Comparison of ENCODE assay signal across 1 cellular context in the genomic region with DNA sequence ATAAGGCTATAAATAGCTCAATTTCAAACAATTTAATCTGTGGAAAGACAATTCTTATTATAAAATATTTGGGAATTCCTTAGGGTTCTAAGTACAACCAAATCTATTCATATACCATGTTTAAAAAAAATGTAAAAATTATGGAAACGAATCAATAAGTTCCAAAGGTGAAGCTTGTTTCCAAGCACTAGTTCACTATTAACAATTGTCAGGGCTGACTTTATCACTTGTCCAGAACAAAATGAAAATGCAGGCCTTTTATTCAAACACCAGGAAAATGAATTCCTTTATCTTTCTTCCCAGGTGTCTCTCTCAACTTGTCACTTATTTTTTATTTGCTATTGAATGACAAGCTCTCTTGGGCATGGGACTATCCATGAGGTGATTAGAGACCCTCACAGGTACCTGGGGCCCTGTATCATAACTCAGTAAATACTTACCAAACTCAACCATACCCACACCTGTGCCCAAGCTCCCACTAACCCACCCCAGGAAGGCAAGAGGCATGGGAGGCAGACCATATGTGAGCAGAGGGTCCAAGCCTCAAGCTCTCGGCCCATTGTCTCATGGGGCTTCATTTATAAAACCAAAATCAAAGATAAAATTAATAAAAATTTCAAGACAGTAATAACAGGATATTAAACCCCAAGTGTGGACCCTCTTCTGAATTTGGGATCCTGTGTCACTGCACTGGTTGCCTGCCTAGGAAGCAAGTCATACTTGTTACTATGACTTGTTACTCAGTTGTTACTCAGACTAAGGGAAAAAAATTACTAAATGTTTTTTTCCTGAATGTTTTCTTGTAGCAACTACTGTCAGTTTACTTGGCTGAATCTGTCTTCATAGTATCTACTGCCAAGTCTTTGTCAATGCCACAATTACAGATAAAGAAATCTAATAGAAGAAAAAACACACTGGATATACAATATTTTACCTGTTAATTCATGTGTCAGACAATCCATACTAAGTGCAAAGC.
TF ChIP-seq lines count a peak whose summit lies in the region.

No MANE protein-coding gene starts in this region.

TF ChIP-seq in GM23338, 12 proteins besides CTCF, POLR2A, EP300 and RAD21:
- TF ChIP-seq, protein P1, sequence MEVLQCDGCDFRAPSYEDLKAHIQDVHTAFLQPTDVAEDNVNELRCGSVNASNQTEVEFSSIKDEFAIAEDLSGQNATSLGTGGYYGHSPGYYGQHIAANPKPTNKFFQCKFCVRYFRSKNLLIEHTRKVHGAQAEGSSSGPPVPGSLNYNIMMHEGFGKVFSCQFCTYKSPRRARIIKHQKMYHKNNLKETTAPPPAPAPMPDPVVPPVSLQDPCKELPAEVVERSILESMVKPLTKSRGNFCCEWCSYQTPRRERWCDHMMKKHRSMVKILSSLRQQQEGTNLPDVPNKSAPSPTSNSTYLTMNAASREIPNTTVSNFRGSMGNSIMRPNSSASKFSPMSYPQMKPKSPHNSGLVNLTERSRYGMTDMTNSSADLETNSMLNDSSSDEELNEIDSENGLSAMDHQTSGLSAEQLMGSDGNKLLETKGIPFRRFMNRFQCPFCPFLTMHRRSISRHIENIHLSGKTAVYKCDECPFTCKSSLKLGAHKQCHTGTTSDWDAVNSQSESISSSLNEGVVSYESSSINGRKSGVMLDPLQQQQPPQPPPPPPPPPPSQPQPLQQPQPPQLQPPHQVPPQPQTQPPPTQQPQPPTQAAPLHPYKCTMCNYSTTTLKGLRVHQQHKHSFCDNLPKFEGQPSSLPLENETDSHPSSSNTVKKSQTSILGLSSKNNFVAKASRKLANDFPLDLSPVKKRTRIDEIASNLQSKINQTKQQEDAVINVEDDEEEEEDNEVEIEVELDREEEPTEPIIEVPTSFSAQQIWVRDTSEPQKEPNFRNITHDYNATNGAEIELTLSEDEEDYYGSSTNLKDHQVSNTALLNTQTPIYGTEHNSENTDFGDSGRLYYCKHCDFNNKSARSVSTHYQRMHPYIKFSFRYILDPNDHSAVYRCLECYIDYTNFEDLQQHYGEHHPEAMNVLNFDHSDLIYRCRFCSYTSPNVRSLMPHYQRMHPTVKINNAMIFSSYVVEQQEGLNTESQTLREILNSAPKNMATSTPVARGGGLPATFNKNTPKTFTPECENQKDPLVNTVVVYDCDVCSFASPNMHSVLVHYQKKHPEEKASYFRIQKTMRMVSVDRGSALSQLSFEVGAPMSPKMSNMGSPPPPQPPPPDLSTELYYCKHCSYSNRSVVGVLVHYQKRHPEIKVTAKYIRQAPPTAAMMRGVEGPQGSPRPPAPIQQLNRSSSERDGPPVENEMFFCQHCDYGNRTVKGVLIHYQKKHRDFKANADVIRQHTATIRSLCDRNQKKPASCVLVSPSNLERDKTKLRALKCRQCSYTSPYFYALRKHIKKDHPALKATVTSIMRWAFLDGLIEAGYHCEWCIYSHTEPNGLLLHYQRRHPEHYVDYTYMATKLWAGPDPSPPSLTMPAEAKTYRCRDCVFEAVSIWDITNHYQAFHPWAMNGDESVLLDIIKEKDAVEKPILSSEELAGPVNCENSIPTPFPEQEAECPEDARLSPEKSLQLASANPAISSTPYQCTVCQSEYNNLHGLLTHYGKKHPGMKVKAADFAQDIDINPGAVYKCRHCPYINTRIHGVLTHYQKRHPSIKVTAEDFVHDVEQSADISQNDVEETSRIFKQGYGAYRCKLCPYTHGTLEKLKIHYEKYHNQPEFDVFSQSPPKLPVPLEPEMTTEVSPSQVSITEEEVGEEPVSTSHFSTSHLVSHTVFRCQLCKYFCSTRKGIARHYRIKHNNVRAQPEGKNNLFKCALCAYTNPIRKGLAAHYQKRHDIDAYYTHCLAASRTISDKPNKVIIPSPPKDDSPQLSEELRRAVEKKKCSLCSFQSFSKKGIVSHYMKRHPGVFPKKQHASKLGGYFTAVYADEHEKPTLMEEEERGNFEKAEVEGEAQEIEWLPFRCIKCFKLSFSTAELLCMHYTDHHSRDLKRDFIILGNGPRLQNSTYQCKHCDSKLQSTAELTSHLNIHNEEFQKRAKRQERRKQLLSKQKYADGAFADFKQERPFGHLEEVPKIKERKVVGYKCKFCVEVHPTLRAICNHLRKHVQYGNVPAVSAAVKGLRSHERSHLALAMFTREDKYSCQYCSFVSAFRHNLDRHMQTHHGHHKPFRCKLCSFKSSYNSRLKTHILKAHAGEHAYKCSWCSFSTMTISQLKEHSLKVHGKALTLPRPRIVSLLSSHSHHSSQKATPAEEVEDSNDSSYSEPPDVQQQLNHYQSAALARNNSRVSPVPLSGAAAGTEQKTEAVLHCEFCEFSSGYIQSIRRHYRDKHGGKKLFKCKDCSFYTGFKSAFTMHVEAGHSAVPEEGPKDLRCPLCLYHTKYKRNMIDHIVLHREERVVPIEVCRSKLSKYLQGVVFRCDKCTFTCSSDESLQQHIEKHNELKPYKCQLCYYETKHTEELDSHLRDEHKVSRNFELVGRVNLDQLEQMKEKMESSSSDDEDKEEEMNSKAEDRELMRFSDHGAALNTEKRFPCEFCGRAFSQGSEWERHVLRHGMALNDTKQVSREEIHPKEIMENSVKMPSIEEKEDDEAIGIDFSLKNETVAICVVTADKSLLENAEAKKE (CRISPR knock-in tag; IDR thresholded peaks at IDR 0.05): no peak
- TF ChIP-seq CREB1 (CRISPR knock-in tag; IDR thresholded peaks at IDR 0.05; ENCODE audit: low read depth) (no peak), ETS1 (IDR thresholded peaks at IDR 0.05) (no peak), JUNB (IDR thresholded peaks at IDR 0.05; ENCODE audit: unreplicated experiment) (no peak), EZH2phosphoT487 (IDR thresholded peaks at IDR 0.05; ENCODE audit: unreplicated experiment) (no peak), EZH2 (IDR thresholded peaks at IDR 0.05; ENCODE audit: low read depth, unreplicated experiment) (no peak), POLR2AphosphoS5 (IDR thresholded peaks at IDR 0.05; ENCODE audit: low read depth) (no peak), ZNF114 (CRISPR knock-in tag; IDR thresholded peaks at IDR 0.05) (no peak), STAT1 (IDR thresholded peaks at IDR 0.05; ENCODE audit: unreplicated experiment) (no peak), NANOG (IDR thresholded peaks at IDR 0.05; ENCODE audit: borderline replicate concordance) (no peak), ZNF331 (CRISPR knock-in tag; IDR thresholded peaks at IDR 0.05; ENCODE audit: low read depth) (no peak)
- TF ChIP-seq, protein P2, sequence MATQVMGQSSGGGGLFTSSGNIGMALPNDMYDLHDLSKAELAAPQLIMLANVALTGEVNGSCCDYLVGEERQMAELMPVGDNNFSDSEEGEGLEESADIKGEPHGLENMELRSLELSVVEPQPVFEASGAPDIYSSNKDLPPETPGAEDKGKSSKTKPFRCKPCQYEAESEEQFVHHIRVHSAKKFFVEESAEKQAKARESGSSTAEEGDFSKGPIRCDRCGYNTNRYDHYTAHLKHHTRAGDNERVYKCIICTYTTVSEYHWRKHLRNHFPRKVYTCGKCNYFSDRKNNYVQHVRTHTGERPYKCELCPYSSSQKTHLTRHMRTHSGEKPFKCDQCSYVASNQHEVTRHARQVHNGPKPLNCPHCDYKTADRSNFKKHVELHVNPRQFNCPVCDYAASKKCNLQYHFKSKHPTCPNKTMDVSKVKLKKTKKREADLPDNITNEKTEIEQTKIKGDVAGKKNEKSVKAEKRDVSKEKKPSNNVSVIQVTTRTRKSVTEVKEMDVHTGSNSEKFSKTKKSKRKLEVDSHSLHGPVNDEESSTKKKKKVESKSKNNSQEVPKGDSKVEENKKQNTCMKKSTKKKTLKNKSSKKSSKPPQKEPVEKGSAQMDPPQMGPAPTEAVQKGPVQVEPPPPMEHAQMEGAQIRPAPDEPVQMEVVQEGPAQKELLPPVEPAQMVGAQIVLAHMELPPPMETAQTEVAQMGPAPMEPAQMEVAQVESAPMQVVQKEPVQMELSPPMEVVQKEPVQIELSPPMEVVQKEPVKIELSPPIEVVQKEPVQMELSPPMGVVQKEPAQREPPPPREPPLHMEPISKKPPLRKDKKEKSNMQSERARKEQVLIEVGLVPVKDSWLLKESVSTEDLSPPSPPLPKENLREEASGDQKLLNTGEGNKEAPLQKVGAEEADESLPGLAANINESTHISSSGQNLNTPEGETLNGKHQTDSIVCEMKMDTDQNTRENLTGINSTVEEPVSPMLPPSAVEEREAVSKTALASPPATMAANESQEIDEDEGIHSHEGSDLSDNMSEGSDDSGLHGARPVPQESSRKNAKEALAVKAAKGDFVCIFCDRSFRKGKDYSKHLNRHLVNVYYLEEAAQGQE (IDR thresholded peaks at IDR 0.05; ENCODE audit: unreplicated experiment): no peak
